21 cellular contexts compared by ENCODE assay signal in genomic region chr5:83357621-83358231, GRCh38.
"Had no signal": no experiment of that assay in that cellular context is flagged by ENCODE, and none has a peak within 500 bp of the region (broad histone marks: within the 10 kb centered on the region; RNA-seq: fewer than 3 reads in every experiment).

No MANE protein-coding gene starts in this region.

- DNase-seq: activated B cell treated with CpG ODN at 0.5 μM for 24 hours; activated CD4-positive, alpha-beta T cell treated with anti-CD3 and anti-CD28 coated beads, Interleukin-2, amount 10 ng/mL, durations not matched to agents 24 days and 14 days; activated CD8-positive, alpha-beta memory T cell treated with anti-CD3 and anti-CD28 coated beads, Interleukin-2, amount 50 U/mL, for 4 hours; activated CD8-positive, alpha-beta T cell treated with anti-CD3 and anti-CD28 coated beads, Interleukin-2, amount 10 ng/mL, durations not matched to agents 7 days and 5 days; activated naive CD4-positive, alpha-beta T cell; activated naive CD8-positive, alpha-beta T cell treated with anti-CD3 and anti-CD28 coated beads, Interleukin-2, amount 50 U/mL, for 24 hours; aorta; cortex of kidney; effector CD4-positive, alpha-beta T cell; hypothalamus; kidney; left ventricle myocardium superior; mucosa of descending colon; naive thymus-derived CD4-positive, alpha-beta T cell; pancreas; spleen; stimulated activated CD4-positive, alpha-beta T cell treated with anti-CD3 and anti-CD28 coated beads, Interleukin-1b, Interleukin-23, amount 100 ng/mL, for 48 hours had no signal

- ATAC-seq: activated CD8-positive, alpha-beta T cell treated with anti-CD3 and anti-CD28 coated beads, Interleukin-2, amount 10 ng/mL, durations not matched to agents 7 days and 5 days; activated naive CD8-positive, alpha-beta T cell treated with anti-CD3 and anti-CD28 coated beads, Interleukin-2, amount 50 U/mL, for 24 hours; left ventricle myocardium superior; mucosa of descending colon; naive thymus-derived CD4-positive, alpha-beta T cell; pancreas; sciatic nerve had no signal

- H3K9me3 Mint-ChIP-seq: activated naive CD8-positive, alpha-beta T cell treated with anti-CD3 and anti-CD28 coated beads, Interleukin-2, amount 50 U/mL, for 24 hours had no signal

- H3K4me3 Mint-ChIP-seq: activated B cell treated with CpG ODN at 0.5 μM for 24 hours; activated CD4-positive, alpha-beta T cell treated with anti-CD3 and anti-CD28 coated beads, Interleukin-2, amount 10 ng/mL, durations not matched to agents 24 days and 14 days; activated CD8-positive, alpha-beta T cell treated with anti-CD3 and anti-CD28 coated beads, Interleukin-2, amount 10 ng/mL, durations not matched to agents 7 days and 5 days; activated naive CD8-positive, alpha-beta T cell treated with anti-CD3 and anti-CD28 coated beads, Interleukin-2, amount 50 U/mL, for 24 hours; memory B cell; naive thymus-derived CD4-positive, alpha-beta T cell had no signal

- H3K27me3 Mint-ChIP-seq: activated B cell treated with CpG ODN at 0.5 μM for 24 hours; activated CD4-positive, alpha-beta T cell treated with anti-CD3 and anti-CD28 coated beads, Interleukin-2, amount 10 ng/mL, durations not matched to agents 24 days and 14 days; activated naive CD8-positive, alpha-beta T cell treated with anti-CD3 and anti-CD28 coated beads, Interleukin-2, amount 50 U/mL, for 24 hours had no signal

- H3K27ac ChIP-seq: esophagus muscularis mucosa, pancreas, spleen, thoracic aorta had no signal

- H3K4me3 ChIP-seq: esophagus muscularis mucosa, mucosa of descending colon, pancreas, spleen, thoracic aorta had no signal

- H3K9me3 ChIP-seq: pancreas, thoracic aorta had no signal

- H3K4me1 Mint-ChIP-seq: activated CD4-positive, alpha-beta T cell treated with anti-CD3 and anti-CD28 coated beads, Interleukin-2, amount 10 ng/mL, durations not matched to agents 24 days and 14 days; activated naive CD8-positive, alpha-beta T cell treated with anti-CD3 and anti-CD28 coated beads, Interleukin-2, amount 50 U/mL, for 24 hours; naive thymus-derived CD4-positive, alpha-beta T cell had no signal

- H3K27ac Mint-ChIP-seq: activated B cell treated with CpG ODN at 0.5 μM for 24 hours; activated CD4-positive, alpha-beta T cell treated with anti-CD3 and anti-CD28 coated beads, Interleukin-2, amount 10 ng/mL, durations not matched to agents 24 days and 14 days; activated CD8-positive, alpha-beta T cell treated with anti-CD3 and anti-CD28 coated beads, Interleukin-2, amount 10 ng/mL, durations not matched to agents 7 days and 5 days; activated naive CD8-positive, alpha-beta T cell treated with anti-CD3 and anti-CD28 coated beads, Interleukin-2, amount 50 U/mL, for 24 hours; memory B cell; naive thymus-derived CD4-positive, alpha-beta T cell had no signal

- H3K4me1 ChIP-seq: esophagus muscularis mucosa, pancreas, spleen had no signal

- H3K36me3 ChIP-seq: esophagus muscularis mucosa, pancreas, spleen, thoracic aorta had no signal

- H3K27me3 ChIP-seq: esophagus muscularis mucosa, pancreas, spleen had no signal
